ENCODE assay signal across 1 cellular context in genomic region chr1:54542962-54543539, GRCh38.
TF ChIP-seq lines count a peak whose summit lies in the region.

No MANE protein-coding gene starts in this region.

TF ChIP-seq in HCT116, 20 proteins besides CTCF, POLR2A, EP300 and RAD21 (continued from another document):
- no peak for TF ChIP-seq ZBTB33 (IDR thresholded peaks at IDR 0.05; ENCODE audit: extremely low read depth, insufficient replicate concordance, low read length)
- no peak for TF ChIP-seq CEBPB (IDR thresholded peaks at IDR 0.05; ENCODE audit: low read depth)
- no peak for TF ChIP-seq EGR1 (IDR thresholded peaks at IDR 0.05; ENCODE audit: low read depth)
- TF ChIP-seq FOSL1 (IDR thresholded peaks at IDR 0.05; ENCODE audit: low read depth): no peak
- no peak for TF ChIP-seq ATF3 (IDR thresholded peaks at IDR 0.05)
- TF ChIP-seq EZH2phosphoT487 (IDR thresholded peaks at IDR 0.05; ENCODE audit: borderline replicate concordance): no peak
- no peak for TF ChIP-seq CBX3 (IDR thresholded peaks at IDR 0.05; ENCODE audit: low read depth)
- no peak for TF ChIP-seq SP1 (IDR thresholded peaks at IDR 0.05; ENCODE audit: low read depth)
